ENCODE assay signal across 16 cellular contexts in the genomic region with DNA sequence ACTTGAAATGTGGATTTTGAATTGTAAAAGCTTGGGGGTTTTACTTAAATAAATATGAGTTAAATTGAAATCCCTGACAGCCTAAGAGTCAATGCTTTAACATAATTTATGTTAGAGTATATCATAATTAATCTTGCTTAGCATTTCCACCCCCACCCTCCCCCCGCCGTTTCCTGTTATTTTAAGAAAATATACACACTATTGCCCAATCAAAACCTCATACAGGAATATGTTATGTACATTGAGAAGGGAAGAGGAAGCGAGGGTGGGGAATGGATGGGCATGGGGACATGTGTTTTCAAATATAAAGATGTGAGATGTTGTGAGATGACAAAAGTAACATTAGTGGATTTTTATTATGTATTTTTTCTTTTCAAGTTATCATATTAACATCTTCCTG.
DNase-seq lines count a peak whose midpoint lies in the region; ATAC-seq, FAIRE-seq and TF ChIP-seq lines count a peak whose summit lies in the region.
"Had no signal": no experiment of that assay in that cellular context is flagged by ENCODE, and none has a peak within 500 bp of the region (broad histone marks: within the 10 kb centered on the region; RNA-seq: fewer than 3 reads in every experiment).

No MANE protein-coding gene starts in this region.

- H2AFZ ChIP-seq in HepG2 (ENCODE audit: low read length), result no peak overlapping the region
- no peak overlapping the region for H2AFZ ChIP-seq in smooth muscle cell (ENCODE audit: low read depth)

- no peak for ATAC-seq in HepG2
- no peak for ATAC-seq in right lobe of liver

- H3K27ac Mint-ChIP-seq in CD8-positive, alpha-beta memory T cell, result no peak overlapping the region
- H3K27ac Mint-ChIP-seq: CD4-positive, alpha-beta T cell had no signal

- no peak for TF ChIP-seq EP300 in HepG2 (IDR thresholded peaks at IDR 0.05; ENCODE audit: low read depth in 2 of 2, low read length in 2 of 2)
- TF ChIP-seq EP300 in HepG2 (CRISPR knock-in tag; IDR thresholded peaks at IDR 0.05; ENCODE audit: borderline replicate concordance), result no peak

- H3K9me3 ChIP-seq in HepG2 (ENCODE audit: low read length), result no peaks in the 10 kb centered on the region
- H3K9me3 ChIP-seq in right lobe of liver, result no peaks in the 10 kb centered on the region
- H3K9me3 ChIP-seq in CD8-positive, alpha-beta memory T cell (ENCODE audit: low read length), result no peaks in the 10 kb centered on the region
- H3K9me3 ChIP-seq in smooth muscle cell (replicated peaks; ENCODE audit: low read depth), result no peaks in the 10 kb centered on the region
- H3K9me3 ChIP-seq: SJCRH30 had no signal

- POLR2A ChIA-PET in HepG2 (lab: Yijun Ruan, JAX), result no interaction called here
- POLR2A ChIA-PET in CD8-positive, alpha-beta memory T cell (lab: Charles Lee), result no interaction called here

- intact Hi-C loops in HepG2 (cut with micrococcal nuclease; ENCODE audit: unreplicated experiment) (no loop called here), right lobe of liver (cut with DNase I) (no loop called here)

- H3K27me3 ChIP-seq in HepG2 (ENCODE audit: control insufficient read depth in 1 of 2, insufficient read depth in 2 of 2, low read length in 2 of 2) (no peaks in the 10 kb centered on the region), right lobe of liver (no peaks in the 10 kb centered on the region), brain microvascular endothelial cell (replicated peaks) (no peaks in the 10 kb centered on the region), smooth muscle cell (ENCODE audit: low read depth) (no peaks in the 10 kb centered on the region)
- H3K27me3 ChIP-seq in CD8-positive, alpha-beta memory T cell (ENCODE audit: insufficient read depth, low read length, poor library complexity, severe bottlenecking), result no peaks in the 10 kb centered on the region
- H3K27me3 ChIP-seq: SJCRH30 had no signal

- no peaks in the 10 kb centered on the region for H3K27me3 Mint-ChIP-seq in CD8-positive, alpha-beta memory T cell
- H3K27me3 Mint-ChIP-seq: CD4-positive, alpha-beta T cell had no signal

- no peak for TF ChIP-seq POLR2A in HepG2 (IDR thresholded peaks at IDR 0.05; ENCODE audit: insufficient read depth in 1 of 2, low read depth in 2 of 2, low read length in 2 of 2)
- no peak for TF ChIP-seq POLR2A in right lobe of liver (IDR thresholded peaks at IDR 0.05)

- H4K20me1 ChIP-seq in HepG2 (ENCODE audit: insufficient read depth, low read length), result no peaks in the 10 kb centered on the region
- no peaks in the 10 kb centered on the region for H4K20me1 ChIP-seq in smooth muscle cell (ENCODE audit: low read depth)

- no peaks in the 10 kb centered on the region for H3F3A ChIP-seq in smooth muscle cell (ENCODE audit: low read depth)

- TF ChIP-seq RAD21 in HepG2 (CRISPR knock-in tag; IDR thresholded peaks at IDR 0.05), result no peak

- H3K4me3 ChIP-seq in HepG2 (replicated peaks in 1 of 3; ENCODE audit: insufficient read depth in 1 of 3, low read depth in 2 of 3, low read length in 3 of 3) (no peak overlapping the region), right lobe of liver (no peak overlapping the region), brain microvascular endothelial cell (ENCODE audit: low read depth, low read length) (no peak overlapping the region), smooth muscle cell (no peak overlapping the region)
- no peak overlapping the region for H3K4me3 ChIP-seq in CD8-positive, alpha-beta memory T cell (ENCODE audit: low read length)
- H3K4me3 ChIP-seq: SJCRH30 had no signal

- no peaks in the 10 kb centered on the region for H3K4me1 Mint-ChIP-seq in CD8-positive, alpha-beta memory T cell

- WGBS in HepG2 (ENCODE audit: low lambda C conversion rate), result 0% methylated on average over 3 of the region's 3 CpGs
- WGBS in right lobe of liver (ENCODE audit: insufficient coverage, low coverage, low lambda C conversion rate, missing lambda C conversion rate), result 27% methylated on average over 3 of the region's 3 CpGs
- 97% methylated on average over 3 of the region's 3 CpGs for WGBS in smooth muscle cell (ENCODE audit: low lambda C conversion rate)

- no peaks in the 10 kb centered on the region for H3K9me3 Mint-ChIP-seq in CD8-positive, alpha-beta memory T cell
- H3K9me3 Mint-ChIP-seq: CD4-positive, alpha-beta T cell had no signal

- H3K36me3 ChIP-seq in HepG2 (replicated peaks in 1 of 2; ENCODE audit: control insufficient read depth in 1 of 2, insufficient read depth in 2 of 2, low read length in 2 of 2) (no peaks in the 10 kb centered on the region), right lobe of liver (no peaks in the 10 kb centered on the region), brain microvascular endothelial cell (replicated peaks) (no peaks in the 10 kb centered on the region), smooth muscle cell (ENCODE audit: low read depth) (no peaks in the 10 kb centered on the region)
- no peaks in the 10 kb centered on the region for H3K36me3 ChIP-seq in CD8-positive, alpha-beta memory T cell (ENCODE audit: insufficient read depth, low read length)
- H3K36me3 ChIP-seq: SJCRH30 had no signal

- H3K4me2 ChIP-seq in HepG2 (ENCODE audit: low read depth, low read length), result no peak overlapping the region
- no peak overlapping the region for H3K4me2 ChIP-seq in smooth muscle cell

- DNase-seq in HepG2 (ENCODE audit: low spot score) (no peak), right lobe of liver (no peak), NOMO-1 (lab: John Stamatoyannopoulos, UW; ENCODE audit: unreplicated experiment in 2 of 2) (peak; percentile 40 to 42), UCSD-AML1 (lab: John Stamatoyannopoulos, UW; ENCODE audit: unreplicated experiment) (peak; percentile 20), brain microvascular endothelial cell (no peak), smooth muscle cell (lab: John Stamatoyannopoulos, UW; ENCODE audit: unreplicated experiment) (no peak), AG08396 (ENCODE audit: low spot score) (no peak)
- DNase-seq in CD8-positive, alpha-beta memory T cell, result no peak
- DNase-seq: CD4-positive, alpha-beta T cell; DND-41; NCI-H1092 treated with DMSO at 0.1 percent for 48 hours; NCI-H1694; NCI-H446; NCI-H774; RPMI8226; SJCRH30 had no signal

- H3K79me2 ChIP-seq in HepG2 (ENCODE audit: insufficient read depth, low read length), result no peaks in the 10 kb centered on the region
- no peaks in the 10 kb centered on the region for H3K79me2 ChIP-seq in smooth muscle cell (ENCODE audit: low read depth)

- TF ChIP-seq CTCF in HepG2 (CRISPR knock-in tag; IDR thresholded peaks at IDR 0.05), result no peak
- TF ChIP-seq CTCF in right lobe of liver (IDR thresholded peaks at IDR 0.05), result no peak
- TF ChIP-seq CTCF in brain microvascular endothelial cell (IDR thresholded peaks at IDR 0.05; ENCODE audit: low read depth, low read length, missing control alignments), result no peak
- TF ChIP-seq CTCF in smooth muscle cell (IDR thresholded peaks at IDR 0.05; ENCODE audit: borderline replicate concordance, insufficient read depth, poor library complexity, severe bottlenecking), result no peak

- BruUV-seq in HepG2 (replicated peaks; lab: Mats Ljungman, UMichigan), result no TSS peak

- no peaks in the 10 kb centered on the region for H3K36me3 Mint-ChIP-seq in CD8-positive, alpha-beta memory T cell

- H3K27ac ChIP-seq in HepG2 (ENCODE audit: extremely low read length, insufficient read depth, low read length) (no peak overlapping the region), right lobe of liver (no peak overlapping the region), brain microvascular endothelial cell (no peak overlapping the region), smooth muscle cell (ENCODE audit: low read depth) (no peak overlapping the region)
- no peak overlapping the region for H3K27ac ChIP-seq in CD8-positive, alpha-beta memory T cell (ENCODE audit: low read depth, low read length)
- H3K27ac ChIP-seq: SJCRH30 had no signal

- no peak for FAIRE-seq in HepG2 (lab: Jason Lieb, UNC)

- H3K4me1 ChIP-seq in HepG2 (ENCODE audit: insufficient read depth, low read length) (no peaks in the 10 kb centered on the region), right lobe of liver (no peaks in the 10 kb centered on the region), smooth muscle cell (ENCODE audit: low read depth) (peaks cover 9% of the 10 kb centered on the region)
- H3K4me1 ChIP-seq in CD8-positive, alpha-beta memory T cell (ENCODE audit: insufficient read depth, low read length), result no peaks in the 10 kb centered on the region

- CTCF ChIA-PET in HepG2 (lab: Yijun Ruan, JAX; ENCODE audit: low intra/inter-chr PET ratio, low total read pairs), result no interaction called here
- CTCF ChIA-PET in CD8-positive, alpha-beta memory T cell (lab: Charles Lee), result no interaction called here

- in situ Hi-C loops in HepG2 (cut with HindIII; ENCODE audit: extremely low pct_ligation_motif_present, low pct_unique_long_range_greater_than_20kb) (no loop called here), brain microvascular endothelial cell (cut with HindIII; ENCODE audit: low pct_ligation_motif_present, low sequenced_read_pairs) (no loop called here)

- H3K9ac ChIP-seq in HepG2 (ENCODE audit: insufficient read depth, low read depth, low read length), result no peak overlapping the region
- H3K9ac ChIP-seq in smooth muscle cell (ENCODE audit: low read depth), result no peak overlapping the region

- no peak overlapping the region for H3K4me3 Mint-ChIP-seq in CD8-positive, alpha-beta memory T cell
- H3K4me3 Mint-ChIP-seq: CD4-positive, alpha-beta T cell had no signal

TF ChIP-seq in HepG2, 621 proteins besides CTCF, POLR2A, EP300 and RAD21:
- TF ChIP-seq KLF15 (CRISPR knock-in tag; IDR thresholded peaks at IDR 0.05; ENCODE audit: borderline replicate concordance), result no peak
- TF ChIP-seq CEBPB (IDR thresholded peaks at IDR 0.05; ENCODE audit: borderline replicate concordance, low read depth, low read length), result 0 out of 2 replicates have a peak, but pooled peaks have one; percentile 1
- no peak for TF ChIP-seq ZMAT5 (CRISPR knock-in tag; IDR thresholded peaks at IDR 0.05; ENCODE audit: borderline replicate concordance, low read depth)

Comparison
In these comparisons a context has a peak if more than half of its experiments do, and no peak if none do; other contexts are left out.
1. DNase-seq: peak in NOMO-1 (2 of 2) and UCSD-AML1 (single experiment); none in HepG2 (single experiment), right lobe of liver (0 of 3), CD8-positive, alpha-beta memory T cell (0 of 5), brain microvascular endothelial cell (single experiment), smooth muscle cell (single experiment) and AG08396 (single experiment).